ENCODE assay signal across 8 cellular contexts in the genomic region with DNA sequence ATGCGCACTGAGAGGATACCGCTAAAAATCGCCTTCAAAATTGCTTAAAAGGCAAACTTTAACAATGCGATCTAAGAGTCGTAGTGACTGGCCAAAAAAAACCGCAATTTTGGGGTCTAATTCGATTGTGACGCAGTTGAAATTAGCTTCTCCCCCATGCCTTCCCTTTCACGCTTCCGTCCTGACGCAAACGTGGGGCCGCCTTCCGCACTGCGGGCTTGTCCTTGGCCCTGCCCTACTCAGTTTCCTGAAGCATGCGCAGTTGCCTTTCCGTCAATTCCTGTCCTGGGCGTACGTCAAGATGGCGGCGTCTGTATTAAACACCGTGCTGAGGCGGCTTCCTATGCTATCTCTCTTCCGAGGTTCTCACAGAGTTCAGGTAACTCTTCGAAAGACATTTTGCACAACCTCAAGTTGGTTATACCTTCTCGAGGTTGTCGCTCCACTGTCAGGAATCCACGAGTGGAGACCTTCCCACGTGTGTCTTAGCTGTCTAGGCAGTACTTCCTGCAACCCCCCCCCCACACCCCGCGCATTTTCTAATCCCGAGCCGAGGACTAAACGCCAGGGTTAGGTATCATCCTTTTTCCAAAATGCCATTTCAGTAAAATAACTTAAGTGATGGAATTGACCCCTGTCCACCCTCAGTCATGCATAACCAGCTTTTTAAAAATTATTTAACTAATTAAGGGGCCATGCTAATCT. TPM values are rescaled to one million over a fixed set of nuclear protein-coding genes. Genes with fewer than 3 reads are reported as not detected.
DNase-seq lines count a peak whose midpoint lies in the region; TF ChIP-seq lines count a peak whose summit lies in the region.

Gene MRPS18B (plus strand): TSS at position 276 of the 705 bp plus-strand sequence. CDS start 26 bp downstream, at position 302.

- CTCF ChIA-PET in SK-N-SH (lab: Yijun Ruan, JAX) = interaction anchor here (1.0 to 2.6 kb wide), 3 partner anchors 55 to 105 kb away, joined by 5 to 8 read pairs (median 6); partner anchors contain the start of gene DHX16

- no peaks in the 10 kb centered on the region for H3K9me2 ChIP-seq in SK-N-SH

- peak within 1 kb of the TSS; percentile 99 for H3K4me3 ChIP-seq in NB4 (ENCODE audit: low read depth, low read length)
- H3K4me3 ChIP-seq in SK-N-SH (ENCODE audit: low read depth in 2 of 2, low read length in 1 of 2) = peak within 1 kb of the TSS; percentile 78 to 94

- peaks cover 13% of the 10 kb centered on the region for H4K20me1 ChIP-seq in SK-N-SH (ENCODE audit: insufficient read depth)

- peaks cover 33 to 47% of the 10 kb centered on the region in 2 experiments for H3K36me3 ChIP-seq in SK-N-SH (replicated peaks in 1 of 2; ENCODE audit: control insufficient read depth in 1 of 2, insufficient read depth in 2 of 2, low read length in 1 of 2)

- peak within 1 kb of the TSS; percentile 99 for H3K27ac Mint-ChIP-seq in HFFc6

- POLR2A ChIA-PET in SK-N-SH (lab: Yijun Ruan, JAX) = interaction anchor here (0.6 to 2.1 kb wide), 9 partner anchors 8 to 1086 kb away, joined by 3 to 14 read pairs (median 4); partner anchors contain the start of genes ABCF1 and ATAT1

- peaks cover 50% of the 10 kb centered on the region for H3K36me3 Mint-ChIP-seq in HFFc6 (ENCODE audit: low read depth)

- H3K27me3 ChIP-seq in SK-N-SH (ENCODE audit: insufficient read depth) = no peaks in the 10 kb centered on the region

- H3K27ac ChIP-seq in SK-N-SH (ENCODE audit: low read depth in 2 of 2, low read length in 1 of 2) (peak within 1 kb of the TSS; percentile 96 to 98), temporal lobe (ENCODE audit: low read depth, low read length) (peak within 1 kb of the TSS; percentile 99)

- H3K79me2 ChIP-seq in SK-N-SH (ENCODE audit: insufficient read depth) = peaks cover 72% of the 10 kb centered on the region

- TF ChIP-seq POLR2A in NB4 (IDR thresholded peaks at IDR 0.05; ENCODE audit: extremely low read depth, insufficient read length) = peak; percentile 94

- H3K27me3 Mint-ChIP-seq in HFFc6 (ENCODE audit: insufficient read depth) = peaks cover 32% of the 10 kb centered on the region

- H3K4me3 Mint-ChIP-seq in HFFc6 = peak within 1 kb of the TSS; percentile 97

- DNase-seq in GM04503 (ENCODE audit: low read depth) (peak; percentile 93), HFFc6 (peak; percentile 98), NB4 (ENCODE audit: low read depth) (peak; percentile 99), SK-N-SH (peak; percentile 82), glomerular endothelial cell (ENCODE audit: extremely low read depth, low read depth, low spot score) (peak; percentile 95), occipital lobe (lab: John Stamatoyannopoulos, UW) (peak; percentile 95)
- DNase-seq in activated naive CD4-positive, alpha-beta T cell treated with anti-CD3 and anti-CD28 coated beads, Interleukin-2, amount 50 U/mL, for 16 hours = peak; percentile 98

- H3K9me3 ChIP-seq in SK-N-SH = no peaks in the 10 kb centered on the region

- H2AFZ ChIP-seq in SK-N-SH (ENCODE audit: low read depth) = peak within 1 kb of the TSS; percentile 50

- under 1% methylated on average over 33 of the region's 34 CpGs for WGBS in SK-N-SH (ENCODE audit: low lambda C conversion rate)

- peaks cover 19 to 28% of the 10 kb centered on the region in 2 experiments for H3K4me1 ChIP-seq in SK-N-SH (ENCODE audit: control insufficient read depth in 1 of 2, insufficient read depth in 2 of 2, low read depth in 1 of 2, low read length in 1 of 2)

- H3K9ac ChIP-seq in SK-N-SH = peak within 1 kb of the TSS; percentile 99

- peaks cover 17% of the 10 kb centered on the region for H3K9me3 Mint-ChIP-seq in HFFc6

- H3K4me2 ChIP-seq in SK-N-SH = peak within 1 kb of the TSS; percentile 87

- TF ChIP-seq RAD21 in SK-N-SH (IDR thresholded peaks at IDR 0.05; ENCODE audit: low read length) = no peak

- TF ChIP-seq CTCF in HFFc6 (IDR thresholded peaks at IDR 0.05) = no peak
- TF ChIP-seq CTCF in NB4 (IDR thresholded peaks at IDR 0.05; ENCODE audit: low read depth, low read length) = no peak
- TF ChIP-seq CTCF in SK-N-SH (IDR thresholded peaks at IDR 0.05) = no peak

- H3K4me1 Mint-ChIP-seq in HFFc6 (ENCODE audit: low read depth) = peaks cover 57% of the 10 kb centered on the region

- H3F3A ChIP-seq in SK-N-SH (replicated peaks; ENCODE audit: insufficient read depth) = peaks cover 47% of the 10 kb centered on the region

- no peak for TF ChIP-seq EP300 in SK-N-SH (IDR thresholded peaks at IDR 0.05; ENCODE audit: borderline replicate concordance in 1 of 2, low read depth in 1 of 2, low read length in 1 of 2)

TF ChIP-seq in SK-N-SH, 30 proteins besides CTCF, POLR2A, EP300 and RAD21 (continues in another document):
- TF ChIP-seq YY1 (IDR thresholded peaks at IDR 0.05; ENCODE audit: low read depth) (peak; percentile 95), TEAD4 (IDR thresholded peaks at IDR 0.05; ENCODE audit: borderline replicate concordance, insufficient read depth) (no peak), GABPA (IDR thresholded peaks at IDR 0.05; ENCODE audit: low read depth) (peak; percentile 72), SIN3A (IDR thresholded peaks at IDR 0.05; ENCODE audit: borderline replicate concordance, low read depth, low read length) (peak; percentile 85; the same call in 1 of the 2 replicates), RCOR1 (IDR thresholded peaks at IDR 0.05; ENCODE audit: low read length) (peak; percentile 51; the same call in 1 of the 2 replicates), ELF1 (IDR thresholded peaks at IDR 0.05) (peak; percentile 61; the same call in 1 of the 2 replicates), TAF1 (IDR thresholded peaks at IDR 0.05; ENCODE audit: borderline replicate concordance, low read depth, low read length) (peak; percentile 92), NRF1 (IDR thresholded peaks at IDR 0.05; ENCODE audit: low read depth, low read length) (peak; percentile 73), FOXM1 (IDR thresholded peaks at IDR 0.05; ENCODE audit: low read depth) (no peak), TCF12 (IDR thresholded peaks at IDR 0.05) (no peak), FOXJ3 (CRISPR knock-in tag; IDR thresholded peaks at IDR 0.05) (no peak), ZBTB33 (IDR thresholded peaks at IDR 0.05; ENCODE audit: borderline replicate concordance, low read depth) (no peak), RXRA (IDR thresholded peaks at IDR 0.05; ENCODE audit: borderline replicate concordance, low read depth) (no peak)
- TF ChIP-seq, protein P1, sequence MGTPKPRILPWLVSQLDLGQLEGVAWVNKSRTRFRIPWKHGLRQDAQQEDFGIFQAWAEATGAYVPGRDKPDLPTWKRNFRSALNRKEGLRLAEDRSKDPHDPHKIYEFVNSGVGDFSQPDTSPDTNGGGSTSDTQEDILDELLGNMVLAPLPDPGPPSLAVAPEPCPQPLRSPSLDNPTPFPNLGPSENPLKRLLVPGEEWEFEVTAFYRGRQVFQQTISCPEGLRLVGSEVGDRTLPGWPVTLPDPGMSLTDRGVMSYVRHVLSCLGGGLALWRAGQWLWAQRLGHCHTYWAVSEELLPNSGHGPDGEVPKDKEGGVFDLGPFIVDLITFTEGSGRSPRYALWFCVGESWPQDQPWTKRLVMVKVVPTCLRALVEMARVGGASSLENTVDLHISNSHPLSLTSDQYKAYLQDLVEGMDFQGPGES (IDR thresholded peaks at IDR 0.05; ENCODE audit: low read depth, low read length) = no peak
- TF ChIP-seq, protein P2, sequence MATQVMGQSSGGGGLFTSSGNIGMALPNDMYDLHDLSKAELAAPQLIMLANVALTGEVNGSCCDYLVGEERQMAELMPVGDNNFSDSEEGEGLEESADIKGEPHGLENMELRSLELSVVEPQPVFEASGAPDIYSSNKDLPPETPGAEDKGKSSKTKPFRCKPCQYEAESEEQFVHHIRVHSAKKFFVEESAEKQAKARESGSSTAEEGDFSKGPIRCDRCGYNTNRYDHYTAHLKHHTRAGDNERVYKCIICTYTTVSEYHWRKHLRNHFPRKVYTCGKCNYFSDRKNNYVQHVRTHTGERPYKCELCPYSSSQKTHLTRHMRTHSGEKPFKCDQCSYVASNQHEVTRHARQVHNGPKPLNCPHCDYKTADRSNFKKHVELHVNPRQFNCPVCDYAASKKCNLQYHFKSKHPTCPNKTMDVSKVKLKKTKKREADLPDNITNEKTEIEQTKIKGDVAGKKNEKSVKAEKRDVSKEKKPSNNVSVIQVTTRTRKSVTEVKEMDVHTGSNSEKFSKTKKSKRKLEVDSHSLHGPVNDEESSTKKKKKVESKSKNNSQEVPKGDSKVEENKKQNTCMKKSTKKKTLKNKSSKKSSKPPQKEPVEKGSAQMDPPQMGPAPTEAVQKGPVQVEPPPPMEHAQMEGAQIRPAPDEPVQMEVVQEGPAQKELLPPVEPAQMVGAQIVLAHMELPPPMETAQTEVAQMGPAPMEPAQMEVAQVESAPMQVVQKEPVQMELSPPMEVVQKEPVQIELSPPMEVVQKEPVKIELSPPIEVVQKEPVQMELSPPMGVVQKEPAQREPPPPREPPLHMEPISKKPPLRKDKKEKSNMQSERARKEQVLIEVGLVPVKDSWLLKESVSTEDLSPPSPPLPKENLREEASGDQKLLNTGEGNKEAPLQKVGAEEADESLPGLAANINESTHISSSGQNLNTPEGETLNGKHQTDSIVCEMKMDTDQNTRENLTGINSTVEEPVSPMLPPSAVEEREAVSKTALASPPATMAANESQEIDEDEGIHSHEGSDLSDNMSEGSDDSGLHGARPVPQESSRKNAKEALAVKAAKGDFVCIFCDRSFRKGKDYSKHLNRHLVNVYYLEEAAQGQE (IDR thresholded peaks at IDR 0.05; ENCODE audit: low read depth, low read length) = no peak

RNA-seq across cellular contexts. Expression of gene MRPS18B, which starts in this region (rescaled TPM):
- total RNA-seq in HFFc6 (2021; fragmentation: NEBNext Ultra II Directional; extraction: Animal tissue kit (Norgen Biotek cat#: 25700)) = 10 to 100 TPM; 50.7 to 63.4 (median 56.1) TPM
- 45.2 and 51.1 TPM in 2 replicates for polyA plus RNA-seq in SK-N-SH (2012; rRNA removed)
- 40.9 and 47.8 TPM in 2 replicates for polyA plus RNA-seq in SK-N-SH (2012; cell fraction: cytosol; rRNA removed)
- 14.5 and 18.0 TPM in 2 replicates for polyA plus RNA-seq in SK-N-SH (2012; cell fraction: nucleus; rRNA removed)
- total RNA-seq in glomerular endothelial cell (33.9 and 41.1 TPM in 2 replicates), occipital lobe (39.9 TPM), temporal lobe (23.6 TPM)

Comparison
In these comparisons a context has a peak if more than half of its experiments do, and no peak if none do; other contexts are left out.
1. Peak in every context shown above with its lines: DNase-seq, H3K4me3 ChIP-seq and H3K27ac ChIP-seq.